11 cellular contexts compared by ENCODE assay signal in genomic region chr9:126957687-126958053, GRCh38. TPM values are rescaled to one million over a fixed set of nuclear protein-coding genes. Genes with fewer than 3 reads are reported as not detected.
DNase-seq lines count a peak whose midpoint lies in the region; ATAC-seq and TF ChIP-seq lines count a peak whose summit lies in the region.
"Had no signal": no experiment of that assay in that cellular context is flagged by ENCODE, and none has a peak within 500 bp of the region (broad histone marks: within the 10 kb centered on the region; RNA-seq: fewer than 3 reads in every experiment).

No MANE protein-coding gene starts in this region.

- H3K4me1 Mint-ChIP-seq in brain = peaks cover 36% of the 10 kb centered on the region
- H3K4me1 Mint-ChIP-seq in activated naive CD4-positive, alpha-beta T cell treated with anti-CD3 and anti-CD28 coated beads for 36 hours (ENCODE audit: low read depth) = no peaks in the 10 kb centered on the region
- H3K4me1 Mint-ChIP-seq: activated CD4-positive, alpha-beta T cell treated with anti-CD3 and anti-CD28 coated beads, Interleukin-2, amount 10 ng/mL, durations not matched to agents 7 days and 5 days had no signal

- H3K27ac Mint-ChIP-seq in brain = peak overlapping the region in 3 of 5 experiments; percentile 43 to 82 (median 77)
- no peak overlapping the region for H3K27ac Mint-ChIP-seq in activated naive CD4-positive, alpha-beta T cell treated with anti-CD3 and anti-CD28 coated beads for 36 hours
- H3K27ac Mint-ChIP-seq: activated CD4-positive, alpha-beta T cell treated with anti-CD3 and anti-CD28 coated beads, Interleukin-2, amount 10 ng/mL, durations not matched to agents 7 days and 5 days had no signal

- intact Hi-C loops in stomach (cut with DNase I; ENCODE audit: low total_unique reads) = no loop called here
- intact Hi-C loops in activated naive CD4-positive, alpha-beta T cell treated with anti-CD3 and anti-CD28 coated beads for 36 hours (cut with micrococcal nuclease) = no loop called here

- no peaks in the 10 kb centered on the region for H3K9me3 ChIP-seq in right atrium auricular region
- H3K9me3 ChIP-seq in stomach = no peaks in the 10 kb centered on the region

- H3K27me3 Mint-ChIP-seq in brain = no peaks in the 10 kb centered on the region
- H3K27me3 Mint-ChIP-seq in activated naive CD4-positive, alpha-beta T cell treated with anti-CD3 and anti-CD28 coated beads for 36 hours (ENCODE audit: low read depth) = peaks cover 11% of the 10 kb centered on the region

- no peak for TF ChIP-seq POLR2A in stomach (IDR thresholded peaks at IDR 0.05)

- no peaks in the 10 kb centered on the region for H3K36me3 ChIP-seq in right atrium auricular region
- H3K36me3 ChIP-seq in stomach = no peaks in the 10 kb centered on the region

- TF ChIP-seq CTCF in brain (conservative IDR thresholded peaks at IDR 0.05) (no peak), right atrium auricular region (IDR thresholded peaks at IDR 0.05) (no peak), stomach (IDR thresholded peaks at IDR 0.05) (no peak)

- no peaks in the 10 kb centered on the region for H3K36me3 Mint-ChIP-seq in brain
- H3K36me3 Mint-ChIP-seq in activated naive CD4-positive, alpha-beta T cell treated with anti-CD3 and anti-CD28 coated beads for 36 hours (ENCODE audit: low read depth) = no peaks in the 10 kb centered on the region

- H3K4me1 ChIP-seq in right atrium auricular region (peaks cover 0 to 41% of the 10 kb centered on the region in 2 donors), stomach (peaks cover 5 to 42% (median 20%) of the 10 kb centered on the region in 4 donors)

- no peak for ATAC-seq in HG02763 (IDR thresholded peaks at IDR 0.05; ENCODE audit: unreplicated experiment)

- H3K27ac ChIP-seq in right atrium auricular region (peak overlapping the region; percentile 78 to 88), stomach (peak overlapping the region; percentile 39 to 86 (median 61))

- no peaks in the 10 kb centered on the region for H3K9me3 Mint-ChIP-seq in brain
- no peaks in the 10 kb centered on the region for H3K9me3 Mint-ChIP-seq in activated naive CD4-positive, alpha-beta T cell treated with anti-CD3 and anti-CD28 coated beads for 36 hours
- H3K9me3 Mint-ChIP-seq: activated CD4-positive, alpha-beta T cell treated with anti-CD3 and anti-CD28 coated beads, Interleukin-2, amount 10 ng/mL, durations not matched to agents 7 days and 5 days had no signal

- H3K4me3 Mint-ChIP-seq in brain = no peak overlapping the region
- H3K4me3 Mint-ChIP-seq in activated naive CD4-positive, alpha-beta T cell treated with anti-CD3 and anti-CD28 coated beads for 36 hours = no peak overlapping the region
- H3K4me3 Mint-ChIP-seq: activated CD4-positive, alpha-beta T cell treated with anti-CD3 and anti-CD28 coated beads, Interleukin-2, amount 10 ng/mL, durations not matched to agents 7 days and 5 days had no signal

- WGBS in stomach, 5 donors = 63 to 82% (median 73%) methylated on average over 3 of the region's 3 CpGs

- H3K4me3 ChIP-seq in right atrium auricular region (no peak overlapping the region), stomach (no peak overlapping the region)

- DNase-seq in HK-2 (ENCODE audit: unreplicated experiment) = peak; percentile 5
- DNase-seq in right atrium auricular region (ENCODE audit: low spot score) = no peak
- no peak for DNase-seq in stomach
- DNase-seq in midbrain (lab: John Stamatoyannopoulos, UW) = no peak
- no peak for DNase-seq in 8988T
- no peak for DNase-seq in activated naive CD4-positive, alpha-beta T cell treated with anti-CD3 and anti-CD28 coated beads for 36 hours
- DNase-seq: activated CD4-positive, alpha-beta T cell treated with anti-CD3 and anti-CD28 coated beads, Interleukin-2, amount 10 ng/mL, durations not matched to agents 7 days and 5 days; NCI-H1694 treated with DMSO at 0.1 percent for 48 hours; SIG-M5 had no signal

- no peak for TF ChIP-seq EP300 in stomach (IDR thresholded peaks at IDR 0.05)

- H3K27me3 ChIP-seq in right atrium auricular region (no peaks in the 10 kb centered on the region), stomach (no peaks in the 10 kb centered on the region)

- CTCF ChIA-PET in activated naive CD4-positive, alpha-beta T cell treated with anti-CD3 and anti-CD28 coated beads for 36 hours (lab: Charles Lee) = no interaction called here

RNA-seq across cellular contexts. Expression of gene RALGPS1, which starts 43.1 kb away (rescaled TPM):
- polyA plus RNA-seq in brain (ENCODE audit: insufficient read depth, low read depth, low replicate concordance) (25.3 TPM), stomach (10 to 100 TPM in 1 of 3 donors, 1 to 10 TPM in 2; 4.7 to 20.2 (median 9.1) TPM)
- total RNA-seq in right atrium auricular region (10 to 100 TPM in 1 of 2 donors, 1 to 10 TPM in 1; 9.7 to 17.7 TPM), stomach (100 to 1,000 TPM in 1 of 5 donors, 10 to 100 TPM in 4; 38.9 to 150 (median 68.8) TPM)
- 1 to 10 TPM; 2.1 to 2.4 TPM for total RNA-seq in activated naive CD4-positive, alpha-beta T cell treated with anti-CD3 and anti-CD28 coated beads for 36 hours
